8 cellular contexts compared by ENCODE assay signal in the genomic region with DNA sequence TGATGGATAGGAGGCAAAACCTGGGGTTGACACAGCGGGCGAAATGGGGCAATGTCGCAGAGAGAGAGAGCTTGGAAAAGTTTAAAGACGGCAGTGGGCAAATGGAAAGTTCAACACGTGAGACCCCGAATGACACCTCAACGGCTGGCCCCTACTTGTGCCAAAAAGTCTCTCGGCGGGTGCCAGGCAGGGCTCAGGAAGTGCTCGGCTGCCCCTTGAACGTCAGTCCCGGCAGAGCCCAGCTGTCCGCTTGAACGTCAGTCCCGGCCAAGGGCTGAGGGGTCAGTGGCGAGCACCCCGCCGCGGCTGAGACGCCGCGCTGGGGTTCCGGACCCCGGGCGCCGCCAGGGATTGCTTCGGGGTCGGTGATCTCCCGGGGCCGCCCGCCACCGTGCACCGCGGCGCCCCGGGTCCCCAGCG. TPM values are rescaled to one million over a fixed set of nuclear protein-coding genes. Genes with fewer than 3 reads are reported as not detected.
DNase-seq lines count a peak whose midpoint lies in the region; ATAC-seq and TF ChIP-seq lines count a peak whose summit lies in the region.

No MANE protein-coding gene starts in this region.

- H3K4me3 ChIP-seq in HUES48 (ENCODE audit: low read depth, low read length), result peak overlapping the region; percentile 77

- peak overlapping the region; percentile 87 for H3K27ac ChIP-seq in HUES48 (ENCODE audit: low read depth, low read length)

- no peaks in the 10 kb centered on the region for H3K9me3 ChIP-seq in HUES48 (ENCODE audit: control insufficient read depth, insufficient read depth, low read length)

- peak overlapping the region; percentile 87 for H3K9ac ChIP-seq in HUES48 (ENCODE audit: low read depth, low read length)

- H3K27me3 ChIP-seq in HUES48 (ENCODE audit: control insufficient read depth, insufficient read depth, low read length), result peaks cover 3% of the 10 kb centered on the region; the same call in 1 of the 2 replicates

- in situ Hi-C loops in G401 (cut with HindIII; ENCODE audit: low sequenced_read_pairs), result no loop called here

- H3K27me3 Mint-ChIP-seq in activated naive CD4-positive, alpha-beta T cell treated with anti-CD3 and anti-CD28 coated beads, Interleukin-2, amount 50 U/mL, for 24 hours, result no peaks in the 10 kb centered on the region
- H3K27me3 Mint-ChIP-seq in osteocyte (ENCODE audit: unreplicated experiment), result no peaks in the 10 kb centered on the region

- H3K4me1 ChIP-seq in HUES48 (ENCODE audit: control insufficient read depth, insufficient read depth, low read length), result peaks cover 62% of the 10 kb centered on the region

- intact Hi-C loops in head of caudate nucleus (cut with DNase I), result no loop called here

- no peak for TF ChIP-seq CTCF in osteocyte (IDR thresholded peaks at IDR 0.05)

- peak; percentile 37 for ATAC-seq in GM21360 (IDR thresholded peaks at IDR 0.05; ENCODE audit: unreplicated experiment)

- DNase-seq in G401 (ENCODE audit: low spot score), result peak; percentile 20
- peak in 38 of 42 donors; percentile 15 to 67 (median 44) for DNase-seq in head of caudate nucleus
- no peak for DNase-seq in osteocyte (ENCODE audit: extremely low spot score, unreplicated experiment)
- DNase-seq in SIG-M5 (lab: John Stamatoyannopoulos, UW), result no peak
- no peak for DNase-seq in NCI-H345 treated with DMSO at 0.1 percent for 48 hours (lab: John Stamatoyannopoulos, UW; ENCODE audit: unreplicated experiment)

- H3K36me3 Mint-ChIP-seq in activated naive CD4-positive, alpha-beta T cell treated with anti-CD3 and anti-CD28 coated beads, Interleukin-2, amount 50 U/mL, for 24 hours, result peaks cover 7% of the 10 kb centered on the region
- peaks cover 38% of the 10 kb centered on the region for H3K36me3 Mint-ChIP-seq in osteocyte (ENCODE audit: unreplicated experiment)

- H3K9me3 Mint-ChIP-seq in activated naive CD4-positive, alpha-beta T cell treated with anti-CD3 and anti-CD28 coated beads, Interleukin-2, amount 50 U/mL, for 24 hours, result no peaks in the 10 kb centered on the region
- H3K9me3 Mint-ChIP-seq in osteocyte (ENCODE audit: unreplicated experiment), result no peaks in the 10 kb centered on the region

- H3K4me3 Mint-ChIP-seq in activated naive CD4-positive, alpha-beta T cell treated with anti-CD3 and anti-CD28 coated beads, Interleukin-2, amount 50 U/mL, for 24 hours, result peak overlapping the region; percentile 87
- H3K4me3 Mint-ChIP-seq in osteocyte (ENCODE audit: unreplicated experiment), result peak overlapping the region; percentile 82

- H3K27ac Mint-ChIP-seq in activated naive CD4-positive, alpha-beta T cell treated with anti-CD3 and anti-CD28 coated beads, Interleukin-2, amount 50 U/mL, for 24 hours, result peak overlapping the region; percentile 89
- peak overlapping the region; percentile 92 for H3K27ac Mint-ChIP-seq in osteocyte (ENCODE audit: unreplicated experiment)

- peaks cover 15% of the 10 kb centered on the region for H3K36me3 ChIP-seq in HUES48 (ENCODE audit: control insufficient read depth, insufficient read depth, low read length)

- H3K4me1 Mint-ChIP-seq in activated naive CD4-positive, alpha-beta T cell treated with anti-CD3 and anti-CD28 coated beads, Interleukin-2, amount 50 U/mL, for 24 hours, result peaks cover 33% of the 10 kb centered on the region
- peaks cover 37% of the 10 kb centered on the region for H3K4me1 Mint-ChIP-seq in osteocyte (ENCODE audit: unreplicated experiment)

RNA-seq across cellular contexts. Expression of a gene that starts 0.6 kb away (rescaled TPM):
- 19.0 and 27.0 TPM in 2 replicates for total RNA-seq in G401 (2014; rRNA removed; shearing (Covaris generic))
- 26.6 and 27.6 TPM in 2 replicates for total RNA-seq in osteocyte

RNA-seq across cellular contexts. Expression of a gene that starts 39.3 kb away (rescaled TPM):
- total RNA-seq in G401 (2014; rRNA removed; shearing (Covaris generic)), result 3.3 and 7.5 TPM in 2 replicates
- 42.0 and 44.4 TPM in 2 replicates for total RNA-seq in osteocyte

Comparison
In these comparisons a context has a peak if more than half of its experiments do, and no peak if none do; other contexts are left out.
1. DNase-seq: peak in G401 (single experiment) and head of caudate nucleus (38 of 42); none in osteocyte (single experiment), SIG-M5 (single experiment) and NCI-H345 treated with DMSO at 0.1 percent for 48 hours (single experiment).